In genomic region chr2:218281449-218281848, GRCh38 we compare ENCODE assay signal across 12 cellular contexts. TPM values are rescaled to one million over a fixed set of nuclear protein-coding genes. Genes with fewer than 3 reads are reported as not detected.
DNase-seq lines count a peak whose midpoint lies in the region; ATAC-seq and TF ChIP-seq lines count a peak whose summit lies in the region.
"Had no signal": no experiment of that assay in that cellular context is flagged by ENCODE, and none has a peak within 500 bp of the region (broad histone marks: within the 10 kb centered on the region; RNA-seq: fewer than 3 reads in every experiment).

No MANE protein-coding gene starts in this region.

- H3K27me3 ChIP-seq in CD4-positive, CD25-positive, alpha-beta regulatory T cell (ENCODE audit: control insufficient read depth, insufficient read depth, low read length) = no peaks in the 10 kb centered on the region
- no peaks in the 10 kb centered on the region for H3K27me3 ChIP-seq in psoas muscle (ENCODE audit: insufficient read depth in 3 of 3, low read length in 2 of 3)

- no peak overlapping the region for H3K27ac ChIP-seq in CD4-positive, CD25-positive, alpha-beta regulatory T cell (ENCODE audit: insufficient read depth, low read length, poor library complexity, severe bottlenecking)
- peak overlapping the region; percentile 96 for H3K27ac ChIP-seq in psoas muscle

- peaks cover 24% of the 10 kb centered on the region for H3K36me3 Mint-ChIP-seq in CD4-positive, CD25-positive, alpha-beta regulatory T cell
- H3K36me3 Mint-ChIP-seq in activated T-helper 17 cell treated with anti-CD3 and anti-CD28 coated beads, Interleukin-2, amount 50 U/mL, for 72 hours (ENCODE audit: low read depth) = peaks cover 86% of the 10 kb centered on the region

- 11 to 28% (median 22%) methylated on average over 3 of the region's 3 CpGs for WGBS in psoas muscle, 3 donors

- peaks cover 61% of the 10 kb centered on the region for H3K36me3 ChIP-seq in CD4-positive, CD25-positive, alpha-beta regulatory T cell (ENCODE audit: control insufficient read depth, insufficient read depth, low read length)
- peaks cover 10 to 69% of the 10 kb centered on the region in 2 donors for H3K36me3 ChIP-seq in psoas muscle (ENCODE audit: insufficient read depth in 1 of 2, low read depth in 1 of 2)

- no peak overlapping the region for H3K4me3 ChIP-seq in CD4-positive, CD25-positive, alpha-beta regulatory T cell (ENCODE audit: low read depth, low read length)
- H3K4me3 ChIP-seq in psoas muscle = peak overlapping the region; percentile 31

- TF ChIP-seq CTCF in psoas muscle (IDR thresholded peaks at IDR 0.05) = no peak

- no peaks in the 10 kb centered on the region for H3K27me3 Mint-ChIP-seq in CD4-positive, CD25-positive, alpha-beta regulatory T cell
- H3K27me3 Mint-ChIP-seq in activated T-helper 17 cell treated with anti-CD3 and anti-CD28 coated beads, Interleukin-2, amount 50 U/mL, for 72 hours = no peaks in the 10 kb centered on the region

- intact Hi-C loops in Right ventricle myocardium superior (cut with DNase I) (no loop called here), psoas muscle (cut with DNase I) (no loop called here)

- peaks cover 37% of the 10 kb centered on the region for H3K4me1 ChIP-seq in CD4-positive, CD25-positive, alpha-beta regulatory T cell (ENCODE audit: control insufficient read depth, insufficient read depth, low read length, poor library complexity, severe bottlenecking)
- H3K4me1 ChIP-seq in psoas muscle = peaks cover 55% of the 10 kb centered on the region

- peak overlapping the region in 1 of 4 donors; percentile 58 for H3K4me3 Mint-ChIP-seq in CD4-positive, CD25-positive, alpha-beta regulatory T cell
- H3K4me3 Mint-ChIP-seq in activated T-helper 17 cell treated with anti-CD3 and anti-CD28 coated beads, Interleukin-2, amount 50 U/mL, for 72 hours = no peak overlapping the region

- H3K4me1 Mint-ChIP-seq in CD4-positive, CD25-positive, alpha-beta regulatory T cell = peaks cover 16 to 52% (median 23%) of the 10 kb centered on the region in 4 donors
- H3K4me1 Mint-ChIP-seq in activated T-helper 17 cell treated with anti-CD3 and anti-CD28 coated beads, Interleukin-2, amount 50 U/mL, for 72 hours = peaks cover 33% of the 10 kb centered on the region

- H3K9me3 Mint-ChIP-seq in CD4-positive, CD25-positive, alpha-beta regulatory T cell = no peaks in the 10 kb centered on the region
- no peaks in the 10 kb centered on the region for H3K9me3 Mint-ChIP-seq in activated T-helper 17 cell treated with anti-CD3 and anti-CD28 coated beads, Interleukin-2, amount 50 U/mL, for 72 hours

- DNase-seq in CD4-positive, CD25-positive, alpha-beta regulatory T cell = no peak
- DNase-seq in Right ventricle myocardium superior = peak; percentile 56
- peak; percentile 54 to 79 for DNase-seq in psoas muscle
- no peak for DNase-seq in NCI-H146 treated with DMSO at 0.1 percent for 48 hours (lab: John Stamatoyannopoulos, UW; ENCODE audit: unreplicated experiment)
- no peak for DNase-seq in SHP77 (lab: John Stamatoyannopoulos, UW)
- no peak for DNase-seq in cortex of kidney (lab: John Stamatoyannopoulos, UW)
- no peak for DNase-seq in Kasumi-1 (lab: John Stamatoyannopoulos, UW)
- DNase-seq: activated CD8-positive, alpha-beta memory T cell treated with anti-CD3 and anti-CD28 coated beads, Interleukin-2, amount 50 U/mL, for 4 hours; H7; NCI-H1694 treated with DMSO at 0.1 percent for 48 hours; SHP77 treated with DMSO at 0.1 percent for 48 hours had no signal

- peak overlapping the region; percentile 69 to 74 (median 73) for H3K27ac Mint-ChIP-seq in CD4-positive, CD25-positive, alpha-beta regulatory T cell
- peak overlapping the region; percentile 81 for H3K27ac Mint-ChIP-seq in activated T-helper 17 cell treated with anti-CD3 and anti-CD28 coated beads, Interleukin-2, amount 50 U/mL, for 72 hours

- no peak for ATAC-seq in CD4-positive, CD25-positive, alpha-beta regulatory T cell (ENCODE audit: low read depth in 2 of 2)
- no peak for ATAC-seq in activated T-helper 17 cell treated with anti-CD3 and anti-CD28 coated beads, Interleukin-2, amount 50 U/mL, for 72 hours (replicated peaks)
- ATAC-seq in Right ventricle myocardium superior (ENCODE audit: poor library complexity) (peak; percentile 42), psoas muscle (peak; percentile 50 to 70 (median 62))

- H3K9me3 ChIP-seq in CD4-positive, CD25-positive, alpha-beta regulatory T cell (ENCODE audit: control insufficient read depth in 2 of 2, low read length in 2 of 2) = no peaks in the 10 kb centered on the region
- H3K9me3 ChIP-seq in psoas muscle = no peaks in the 10 kb centered on the region

RNA-seq across cellular contexts. Expression of gene TMBIM1, which starts 10.9 kb away (rescaled TPM):
- total RNA-seq in CD4-positive, CD25-positive, alpha-beta regulatory T cell = 96.4 TPM
- 100 to 1,000 TPM; 161 to 180 (median 162) TPM for polyA plus RNA-seq in CD4-positive, CD25-positive, alpha-beta regulatory T cell
- 10 to 100 TPM; 50.9 to 62.0 TPM for total RNA-seq in activated T-helper 17 cell treated with anti-CD3 and anti-CD28 coated beads, Interleukin-2, amount 50 U/mL, for 72 hours
- total RNA-seq in Right ventricle myocardium superior (117 TPM), psoas muscle (100 to 1,000 TPM; 152 to 197 (median 157) TPM)
- polyA plus RNA-seq in psoas muscle = 100 to 1,000 TPM; 167 to 264 (median 228) TPM

RNA-seq across cellular contexts. Expression of gene PNKD, which starts 11.1 kb away (rescaled TPM):
- total RNA-seq in CD4-positive, CD25-positive, alpha-beta regulatory T cell = 21.9 TPM
- 100 to 1,000 TPM in 1 of 4 donors, 10 to 100 TPM in 3; 96.2 to 107 (median 98.8) TPM for polyA plus RNA-seq in CD4-positive, CD25-positive, alpha-beta regulatory T cell
- total RNA-seq in activated T-helper 17 cell treated with anti-CD3 and anti-CD28 coated beads, Interleukin-2, amount 50 U/mL, for 72 hours = 10 to 100 TPM; 21.1 to 30.9 TPM
- 72.9 TPM for total RNA-seq in Right ventricle myocardium superior
- total RNA-seq in psoas muscle = 10 to 100 TPM; 31.5 to 54.5 (median 41.0) TPM
- 10 to 100 TPM; 55.6 to 86.9 (median 68.1) TPM for polyA plus RNA-seq in psoas muscle

RNA-seq across cellular contexts. Expression of gene AAMP, which starts 11.5 kb away (rescaled TPM):
- 55.8 TPM for total RNA-seq in CD4-positive, CD25-positive, alpha-beta regulatory T cell
- 10 to 100 TPM; 84.8 to 92.2 (median 87.8) TPM for polyA plus RNA-seq in CD4-positive, CD25-positive, alpha-beta regulatory T cell
- 10 to 100 TPM; 60.0 to 77.5 TPM for total RNA-seq in activated T-helper 17 cell treated with anti-CD3 and anti-CD28 coated beads, Interleukin-2, amount 50 U/mL, for 72 hours
- total RNA-seq in Right ventricle myocardium superior = 48.4 TPM
- total RNA-seq in psoas muscle = 10 to 100 TPM; 52.7 to 70.6 (median 62.5) TPM
- 100 to 1,000 TPM in 2 of 3 donors, 10 to 100 TPM in 1; 73.8 to 120 (median 115) TPM for polyA plus RNA-seq in psoas muscle

RNA-seq across cellular contexts. Expression of gene GPBAR1, which starts 20.6 kb away (rescaled TPM):
- total RNA-seq in CD4-positive, CD25-positive, alpha-beta regulatory T cell = 1.2 TPM
- not detected for polyA plus RNA-seq in CD4-positive, CD25-positive, alpha-beta regulatory T cell
- total RNA-seq in activated T-helper 17 cell treated with anti-CD3 and anti-CD28 coated beads, Interleukin-2, amount 50 U/mL, for 72 hours = 1 to 10 TPM; 1.3 to 1.4 TPM
- total RNA-seq in Right ventricle myocardium superior (1.8 TPM), psoas muscle (under 1 TPM; 0.24 to 0.74 (median 0.24) TPM)
- under 1 TPM; 0.45 to 0.59 (median 0.56) TPM for polyA plus RNA-seq in psoas muscle
- total RNA-seq: H7 had no signal

Comparison
In these comparisons a context has a peak if more than half of its experiments do, and no peak if none do; other contexts are left out.
1. ATAC-seq: peak in Right ventricle myocardium superior (single experiment) and psoas muscle (4 of 4); none in CD4-positive, CD25-positive, alpha-beta regulatory T cell (0 of 2) and activated T-helper 17 cell treated with anti-CD3 and anti-CD28 coated beads, Interleukin-2, amount 50 U/mL, for 72 hours (single experiment).
2. DNase-seq: peak in Right ventricle myocardium superior (single experiment) and psoas muscle (2 of 2); none in CD4-positive, CD25-positive, alpha-beta regulatory T cell (0 of 3), NCI-H146 treated with DMSO at 0.1 percent for 48 hours (single experiment), SHP77 (0 of 2), cortex of kidney (single experiment) and Kasumi-1 (0 of 2).